In the genomic region with DNA sequence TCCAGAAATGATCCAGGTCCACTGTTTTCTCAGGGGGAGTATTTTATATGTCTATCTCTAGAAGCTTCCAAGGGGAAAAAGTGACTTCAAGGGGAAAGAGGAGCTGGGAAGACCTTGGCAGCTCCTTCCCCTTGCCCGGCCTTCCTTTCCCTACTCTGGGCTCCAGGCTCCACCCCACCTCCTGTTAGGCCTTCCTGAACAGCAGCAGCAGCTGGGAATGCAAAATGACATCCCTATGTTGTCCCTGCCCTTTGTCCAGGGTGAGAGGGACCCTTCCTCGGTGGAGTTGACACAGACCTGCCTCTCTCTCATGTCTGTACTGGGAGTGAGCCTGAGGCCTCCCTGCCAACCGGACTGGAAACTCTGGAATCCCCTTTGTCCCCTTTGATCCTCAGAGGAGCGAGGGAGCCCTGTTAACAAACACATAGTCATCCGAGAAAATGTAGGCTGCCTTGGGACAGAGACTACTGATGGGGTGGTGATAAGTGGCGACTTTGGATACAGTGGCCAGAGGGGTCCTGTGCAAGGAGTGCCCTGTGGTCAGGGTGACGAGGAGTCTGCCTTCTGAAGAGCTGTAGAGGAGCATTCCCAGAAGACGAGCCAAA, we compare ENCODE assay signal across 9 cellular contexts. TPM values are rescaled to one million over a fixed set of nuclear protein-coding genes. Genes with fewer than 3 reads are reported as not detected.
DNase-seq lines count a peak whose midpoint lies in the region; ATAC-seq lines count a peak whose summit lies in the region.
"Had no signal": no experiment of that assay in that cellular context is flagged by ENCODE, and none has a peak within 500 bp of the region (broad histone marks: within the 10 kb centered on the region; RNA-seq: fewer than 3 reads in every experiment).

No MANE protein-coding gene starts in this region.

- no peaks in the 10 kb centered on the region for H3K9me3 ChIP-seq in iPS-20b (ENCODE audit: insufficient read depth, low read depth, low read length)

- ATAC-seq in HG02763 (IDR thresholded peaks at IDR 0.05; ENCODE audit: unreplicated experiment): no peak

- no peaks in the 10 kb centered on the region for H3K36me3 ChIP-seq in iPS-20b (ENCODE audit: insufficient read depth, low read depth, low read length)

- H3K27ac ChIP-seq in iPS-20b (ENCODE audit: low read length) (peak overlapping the region; percentile 91), skin epidermis (peak overlapping the region; percentile 40 to 100 (median 97))

- H3K4me1 ChIP-seq in iPS-20b (ENCODE audit: insufficient read depth, low read length): peaks cover 66% of the 10 kb centered on the region

- H3K27me3 ChIP-seq in iPS-20b (ENCODE audit: insufficient read depth, low read length): no peaks in the 10 kb centered on the region

- DNase-seq in H4 (ENCODE audit: low spot score) (peak; percentile 3), amniotic epithelial cell (ENCODE audit: low read depth) (peak; percentile 54), HUDEP-2 (lab: John Stamatoyannopoulos, UW; ENCODE audit: unreplicated experiment in 76 of 76) (no peak), SW480 (ENCODE audit: low spot score) (no peak), NCI-H2196 (lab: John Stamatoyannopoulos, UW; ENCODE audit: unreplicated experiment) (no peak)
- DNase-seq: erythroblast had no signal

- H3K4me3 ChIP-seq in iPS-20b (ENCODE audit: low read length) (peak overlapping the region; percentile 20; the same call in 1 of the 2 replicates), skin epidermis (no peak overlapping the region)

- peak overlapping the region; percentile 84; the same call in 1 of the 2 replicates for H3K9ac ChIP-seq in iPS-20b (ENCODE audit: low read depth, low read length)

RNA-seq across cellular contexts. Expression of a gene that starts 9.0 kb away (rescaled TPM):
- 168 and 177 TPM in 2 replicates for total RNA-seq in H4 (2014; rRNA removed; shearing (Covaris generic))

RNA-seq across cellular contexts. Expression of a gene that starts 35.1 kb away (rescaled TPM):
- 34.5 and 38.6 TPM in 2 replicates for total RNA-seq in H4 (2014; rRNA removed; shearing (Covaris generic))

Comparison
In these comparisons a context has a peak if more than half of its experiments do, and no peak if none do; other contexts are left out.
1. DNase-seq: peak in H4 (single experiment) and amniotic epithelial cell (single experiment); none in HUDEP-2 (0 of 76), SW480 (single experiment) and NCI-H2196 (single experiment).